In the genomic region with DNA sequence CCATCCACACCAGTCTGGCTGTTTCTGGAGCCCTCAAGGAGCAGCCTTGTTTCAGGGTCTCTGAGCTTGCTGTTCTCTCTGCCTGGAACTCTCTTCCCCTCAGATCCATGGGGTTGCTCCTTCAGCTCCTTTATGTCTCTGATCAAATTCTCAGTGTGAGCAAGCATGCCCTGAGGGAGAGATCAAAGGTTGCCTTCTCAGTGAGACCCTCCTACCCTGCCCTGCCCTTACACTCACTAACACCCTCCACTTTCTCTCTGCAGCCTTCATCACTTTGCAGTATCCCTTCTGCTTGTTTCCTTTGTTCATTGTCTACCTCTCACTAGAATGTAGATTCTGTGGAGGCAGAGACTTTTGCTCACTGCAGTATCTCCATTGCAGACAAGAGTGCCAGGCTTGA, we compare ENCODE assay signal across 23 cellular contexts. TPM values are rescaled to one million over a fixed set of nuclear protein-coding genes. Genes with fewer than 3 reads are reported as not detected.
DNase-seq lines count a peak whose midpoint lies in the region; ATAC-seq and TF ChIP-seq lines count a peak whose summit lies in the region.
"Had no signal": no experiment of that assay in that cellular context is flagged by ENCODE, and none has a peak within 500 bp of the region (broad histone marks: within the 10 kb centered on the region; RNA-seq: fewer than 3 reads in every experiment).

No MANE protein-coding gene starts in this region.

- H4K8ac ChIP-seq in H9 (replicated peaks; ENCODE audit: insufficient read length, low read depth, low read length): no peak overlapping the region

- H3K27me3 ChIP-seq in H9 (ENCODE audit: insufficient read depth, low read length): no peaks in the 10 kb centered on the region
- H3K27me3 ChIP-seq: BE2C; BLaER1 treated with 17β-estradiol and CSF1 and Interleukin-3, amounts not matched to agents 10 nM and 100 nM had no signal

- H2BK15ac ChIP-seq in H9 (ENCODE audit: low read depth, low read length): no peak overlapping the region

- no peak overlapping the region for H3K18ac ChIP-seq in H9 (ENCODE audit: insufficient read length, low read depth, low read length)

- TF ChIP-seq CTCF in 22Rv1 (IDR thresholded peaks at IDR 0.05): no peak
- no peak for TF ChIP-seq CTCF in H9 (conservative IDR thresholded peaks at IDR 0.05)
- TF ChIP-seq CTCF in WTC11 (IDR thresholded peaks at IDR 0.05): no peak
- no peak for TF ChIP-seq CTCF in neural crest cell (conservative IDR thresholded peaks at IDR 0.05)

- H3K36me3 Mint-ChIP-seq in H9 (ENCODE audit: insufficient read depth in 1 of 3, low read depth in 3 of 3): peaks cover 0 to 4% (median 3%) of the 10 kb centered on the region in 3 experiments; a peak in 2 of 7 replicates
- H3K36me3 Mint-ChIP-seq in WTC11: 0 out of 2 replicates have a peak, but pooled peaks cover 6% of the 10 kb centered on the region
- no peaks in the 10 kb centered on the region for H3K36me3 Mint-ChIP-seq in neural crest cell (ENCODE audit: low read depth)
- H3K36me3 Mint-ChIP-seq: CD14-positive monocyte; CD8-positive, alpha-beta memory T cell had no signal

- H2BK5ac ChIP-seq in H9 (ENCODE audit: insufficient read length, low read length): no peak overlapping the region

- no peak overlapping the region for H2BK120ac ChIP-seq in H9 (ENCODE audit: low read depth, low read length, poor library complexity, severe bottlenecking)

- no peaks in the 10 kb centered on the region for H4K20me1 ChIP-seq in H9 (ENCODE audit: control insufficient read depth, insufficient read depth, insufficient read length)
- H4K20me1 ChIP-seq: BLaER1 treated with 17β-estradiol and CSF1 and Interleukin-3, amounts not matched to agents 10 nM and 100 nM had no signal

- H3K79me1 ChIP-seq in H9 (ENCODE audit: insufficient read depth, low read depth, low read length, poor library complexity, severe bottlenecking): no peaks in the 10 kb centered on the region

- no peak overlapping the region for H2AFZ ChIP-seq in H9 (ENCODE audit: low read length)
- H2AFZ ChIP-seq: GM23248 had no signal

- H3T11ph ChIP-seq in H9 (ENCODE audit: low read length): no peak overlapping the region

- H3K9ac ChIP-seq in H9 (ENCODE audit: extremely low read depth, insufficient read length, low read length): no peak overlapping the region
- H3K9ac ChIP-seq: BLaER1 treated with 17β-estradiol and CSF1 and Interleukin-3, amounts not matched to agents 10 nM and 100 nM; GM23248 had no signal

- no peak overlapping the region for H3K56ac ChIP-seq in H9 (ENCODE audit: insufficient read length, low read depth, low read length)

- CTCF ChIA-PET in WTC11 (lab: Charles Lee): interaction anchor here (0.6 kb wide), 2 partner anchors 49 to 223 kb away, joined by 3 to 5 read pairs; no protein-coding TSS in a partner anchor

- DNase-seq in H9 (no peak), WTC11 (ENCODE audit: low spot score) (no peak), neural crest cell (ENCODE audit: low read depth, low spot score) (peak; percentile 1), epidermal melanocyte (ENCODE audit: insufficient read length, low spot score) (no peak), foreskin melanocyte (no peak), NCI-H2227 (lab: John Stamatoyannopoulos, UW; ENCODE audit: unreplicated experiment) (no peak)
- DNase-seq: 8988T; ACHN; AML-193; BE2C; CD4-positive, alpha-beta T cell; CD8-positive, alpha-beta memory T cell; DMS 273 treated with DMSO at 0.1 percent for 48 hours; DMS79; EL; GF-D8; GM23248 had no signal

- H3K23ac ChIP-seq in H9 (ENCODE audit: insufficient read length, low read depth, low read length): no peak overlapping the region

- POLR2A ChIA-PET in WTC11 (lab: Charles Lee): no interaction called here

- no peak overlapping the region for H4K91ac ChIP-seq in H9 (ENCODE audit: insufficient read length, low read depth, low read length)

- no peaks in the 10 kb centered on the region for H3K79me2 ChIP-seq in H9 (ENCODE audit: insufficient read depth, low read length)

- H3K4ac ChIP-seq in H9 (ENCODE audit: low read depth, low read length): no peak overlapping the region

- H2BK12ac ChIP-seq in H9 (ENCODE audit: insufficient read length, low read depth, low read length): no peak overlapping the region

- H3K14ac ChIP-seq in H9 (ENCODE audit: insufficient read depth, low read length): no peak overlapping the region

- H3K27ac Mint-ChIP-seq in H9 (peak overlapping the region; percentile 3 to 40 (median 19); a peak in 2 of 7 replicates), WTC11 (0 out of 2 replicates have a peak overlapping the region, but pooled peaks have one; percentile 1), neural crest cell (ENCODE audit: unreplicated experiment) (peak overlapping the region; percentile 45)
- H3K27ac Mint-ChIP-seq: CD14-positive monocyte; CD4-positive, alpha-beta T cell; CD8-positive, alpha-beta memory T cell had no signal

- H3K4me1 ChIP-seq in H9 (ENCODE audit: insufficient read depth, low read length): peaks cover 5% of the 10 kb centered on the region; the same call in 1 of the 2 replicates
- H3K4me1 ChIP-seq: A549, BE2C had no signal

- no peak overlapping the region for H4K5ac ChIP-seq in H9 (ENCODE audit: insufficient read length, low read depth, low read length)

- no peak overlapping the region for H2AK5ac ChIP-seq in H9 (ENCODE audit: insufficient read length, low read length)

- H3K27ac ChIP-seq in 22Rv1: peak overlapping the region; percentile 11; the same call in 1 of the 2 replicates
- no peak overlapping the region for H3K27ac ChIP-seq in H9 (ENCODE audit: insufficient read length, low read depth, low read length)
- H3K27ac ChIP-seq: A549; BLaER1 treated with 17β-estradiol and CSF1 and Interleukin-3, amounts not matched to agents 10 nM and 100 nM; GM23248 had no signal

- no peaks in the 10 kb centered on the region for H3K9me3 ChIP-seq in H9 (ENCODE audit: control insufficient read depth, low read depth, low read length)
- H3K9me3 ChIP-seq: A549, BE2C had no signal

- ATAC-seq in WTC11 (peak; percentile 68), HG03097 (IDR thresholded peaks at IDR 0.05; ENCODE audit: low FRiP score, unreplicated experiment) (no peak)
- ATAC-seq: A549, HCT116 had no signal

- H3K9me3 Mint-ChIP-seq in H9 (peaks cover 4 to 8% of the 10 kb centered on the region in 2 experiments; a peak in 4 of 5 replicates), WTC11 (peaks cover 17% of the 10 kb centered on the region), neural crest cell (peaks cover 7% of the 10 kb centered on the region)
- H3K9me3 Mint-ChIP-seq: CD8-positive, alpha-beta memory T cell had no signal

- peaks cover 16% of the 10 kb centered on the region in 2 experiments for H3K4me1 Mint-ChIP-seq in H9
- peaks cover 21% of the 10 kb centered on the region for H3K4me1 Mint-ChIP-seq in WTC11
- H3K4me1 Mint-ChIP-seq in neural crest cell: peaks cover 16% of the 10 kb centered on the region
- H3K4me1 Mint-ChIP-seq: CD14-positive monocyte; CD8-positive, alpha-beta memory T cell had no signal

- H3K4me3 Mint-ChIP-seq in H9: no peak overlapping the region
- no peak overlapping the region for H3K4me3 Mint-ChIP-seq in WTC11
- H3K4me3 Mint-ChIP-seq in neural crest cell: no peak overlapping the region
- H3K4me3 Mint-ChIP-seq: CD14-positive monocyte; CD4-positive, alpha-beta T cell; CD8-positive, alpha-beta memory T cell had no signal

- no peak overlapping the region for H2BK20ac ChIP-seq in H9 (ENCODE audit: low read depth, low read length, poor library complexity, severe bottlenecking)

- H3K23me2 ChIP-seq in H9 (ENCODE audit: insufficient read length, low read depth, low read length, poor library complexity, severe bottlenecking): no peaks in the 10 kb centered on the region

- no peak overlapping the region for H3K4me2 ChIP-seq in H9 (ENCODE audit: insufficient read depth, insufficient read length, low read length)
- H3K4me2 ChIP-seq: A549; BLaER1 treated with 17β-estradiol and CSF1 and Interleukin-3, amounts not matched to agents 10 nM and 100 nM had no signal

- H3K27me3 Mint-ChIP-seq in H9 (ENCODE audit: low read depth) (no peaks in the 10 kb centered on the region; the same call in 1 of the 2 replicates), WTC11 (ENCODE audit: low read depth) (no peaks in the 10 kb centered on the region; the same call in 1 of the 2 replicates), neural crest cell (ENCODE audit: low read depth) (no peaks in the 10 kb centered on the region)

TF ChIP-seq in WTC11, 78 proteins besides CTCF, POLR2A, EP300 and RAD21 (continues in another document):
- no peak for TF ChIP-seq CREM (CRISPR knock-in tag; IDR thresholded peaks at IDR 0.05)
- no peak for TF ChIP-seq HMGA2 (CRISPR knock-in tag; IDR thresholded peaks at IDR 0.05)
- TF ChIP-seq, protein P1, sequence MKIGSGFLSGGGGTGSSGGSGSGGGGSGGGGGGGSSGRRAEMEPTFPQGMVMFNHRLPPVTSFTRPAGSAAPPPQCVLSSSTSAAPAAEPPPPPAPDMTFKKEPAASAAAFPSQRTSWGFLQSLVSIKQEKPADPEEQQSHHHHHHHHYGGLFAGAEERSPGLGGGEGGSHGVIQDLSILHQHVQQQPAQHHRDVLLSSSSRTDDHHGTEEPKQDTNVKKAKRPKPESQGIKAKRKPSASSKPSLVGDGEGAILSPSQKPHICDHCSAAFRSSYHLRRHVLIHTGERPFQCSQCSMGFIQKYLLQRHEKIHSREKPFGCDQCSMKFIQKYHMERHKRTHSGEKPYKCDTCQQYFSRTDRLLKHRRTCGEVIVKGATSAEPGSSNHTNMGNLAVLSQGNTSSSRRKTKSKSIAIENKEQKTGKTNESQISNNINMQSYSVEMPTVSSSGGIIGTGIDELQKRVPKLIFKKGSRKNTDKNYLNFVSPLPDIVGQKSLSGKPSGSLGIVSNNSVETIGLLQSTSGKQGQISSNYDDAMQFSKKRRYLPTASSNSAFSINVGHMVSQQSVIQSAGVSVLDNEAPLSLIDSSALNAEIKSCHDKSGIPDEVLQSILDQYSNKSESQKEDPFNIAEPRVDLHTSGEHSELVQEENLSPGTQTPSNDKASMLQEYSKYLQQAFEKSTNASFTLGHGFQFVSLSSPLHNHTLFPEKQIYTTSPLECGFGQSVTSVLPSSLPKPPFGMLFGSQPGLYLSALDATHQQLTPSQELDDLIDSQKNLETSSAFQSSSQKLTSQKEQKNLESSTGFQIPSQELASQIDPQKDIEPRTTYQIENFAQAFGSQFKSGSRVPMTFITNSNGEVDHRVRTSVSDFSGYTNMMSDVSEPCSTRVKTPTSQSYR (CRISPR knock-in tag; IDR thresholded peaks at IDR 0.05): no peak
- no peak for TF ChIP-seq GTF2I (CRISPR knock-in tag; conservative IDR thresholded peaks at IDR 0.05)
- TF ChIP-seq ZBTB21 (CRISPR knock-in tag; IDR thresholded peaks at IDR 0.05; ENCODE audit: borderline replicate concordance): no peak

RNA-seq across cellular contexts. Expression of a gene that starts 19.9 kb away (rescaled TPM):
- total RNA-seq in H9 (2021) (25.1 and 25.8 TPM in 2 replicates), WTC11 (2021) (40.0 to 43.4 TPM (median 43.0 TPM) in 3 replicates), neural crest cell (0.40 and 1.0 TPM in 2 replicates)
- total RNA-seq: GM23248 had no signal

Comparison
In these comparisons a context has a peak if more than half of its experiments do, and no peak if none do; other contexts are left out.
1. RNA of a gene that starts 19.9 kb away (total RNA-seq): 40.0 to 43.4 TPM in WTC11 and 25.1 to 25.8 TPM in H9; 0.40 to 1.0 TPM in neural crest cell; every median in the first group is over 10 times any median in the second.
2. Peak in every context shown above with its lines, with median percentiles within 50 percentile points of each other: H3K27ac Mint-ChIP-seq.